ENCODE assay signal across 31 cellular contexts in the genomic region with DNA sequence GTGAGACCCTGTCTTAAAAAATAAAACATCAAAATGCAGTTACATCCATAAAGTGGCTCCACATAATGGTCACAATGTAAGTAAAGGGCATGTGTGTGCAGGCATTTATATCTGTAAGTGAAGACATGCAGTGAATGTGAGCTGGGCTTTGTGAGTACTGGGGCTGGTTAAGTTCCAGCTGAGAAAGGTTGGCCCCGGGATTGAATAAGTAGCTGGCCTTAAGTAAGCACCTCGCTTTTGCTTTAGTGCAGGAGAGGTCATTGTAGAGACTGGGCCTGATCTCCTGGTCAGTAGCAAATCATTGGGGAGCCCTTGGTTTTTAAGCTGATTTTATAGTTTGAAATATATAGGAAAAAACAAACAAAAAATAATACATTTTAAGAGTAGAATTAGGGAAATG. TPM values are rescaled to one million over a fixed set of nuclear protein-coding genes. Genes with fewer than 3 reads are reported as not detected.
A peak's percentile ranks its signal among the peaks of the same experiment; 100 is the strongest.
DNase-seq lines count a peak whose midpoint lies in the region; ATAC-seq, FAIRE-seq and TF ChIP-seq lines count a peak whose summit lies in the region.
"Had no signal": no experiment of that assay in that cellular context is flagged by ENCODE, and none has a peak within 500 bp of the region (broad histone marks: within the 10 kb centered on the region; RNA-seq: fewer than 3 reads in every experiment).

No MANE protein-coding gene starts in this region.

- no peak overlapping the region for H3K4me3 Mint-ChIP-seq in activated T-cell treated with anti-CD3 and anti-CD28 coated beads, Interleukin-2, amount 50 U/mL, for 72 hours
- H3K4me3 Mint-ChIP-seq: activated CD4-positive, alpha-beta T cell treated with anti-CD3 and anti-CD28 coated beads for 36 hours; activated CD8-positive, alpha-beta T cell treated with anti-CD3 and anti-CD28 coated beads, Interleukin-2, amount 10 ng/mL, durations not matched to agents 7 days and 5 days; activated naive CD8-positive, alpha-beta T cell treated with anti-CD3 and anti-CD28 coated beads for 36 hours; stimulated activated naive CD8-positive, alpha-beta T cell treated with anti-CD3 and anti-CD28 coated beads, Interleukin-15, Interleukin-2, amounts not matched to agents 100 ng/mL and 50 ng/mL, for 24 hours had no signal

- H3K4me1 ChIP-seq in A549 (peaks cover 50% of the 10 kb centered on the region), right cardiac atrium (ENCODE audit: control insufficient read depth, insufficient read depth, low read length) (peaks cover 13% of the 10 kb centered on the region), mucosa of descending colon (ENCODE audit: low read depth) (peaks cover 1% of the 10 kb centered on the region)

- no peak for TF ChIP-seq POLR2A in A549 (IDR thresholded peaks at IDR 0.05; ENCODE audit: low read length)
- no peak for TF ChIP-seq POLR2A in NB4 (IDR thresholded peaks at IDR 0.05; ENCODE audit: extremely low read depth, insufficient read length)

- no peaks in the 10 kb centered on the region for H3K9me3 Mint-ChIP-seq in activated T-cell treated with anti-CD3 and anti-CD28 coated beads, Interleukin-2, amount 50 U/mL, for 72 hours
- H3K9me3 Mint-ChIP-seq: activated naive CD8-positive, alpha-beta T cell treated with anti-CD3 and anti-CD28 coated beads for 36 hours; stimulated activated naive CD8-positive, alpha-beta T cell treated with anti-CD3 and anti-CD28 coated beads, Interleukin-15, Interleukin-2, amounts not matched to agents 100 ng/mL and 50 ng/mL, for 24 hours had no signal

- no peaks in the 10 kb centered on the region for H3K27me3 ChIP-seq in right cardiac atrium (ENCODE audit: control insufficient read depth, insufficient read depth)
- H3K27me3 ChIP-seq: BLaER1, tibial artery had no signal

- H3K4me3 ChIP-seq in A549, result no peak overlapping the region
- peak overlapping the region; percentile 9 for H3K4me3 ChIP-seq in NB4 (ENCODE audit: low read depth, low read length)
- no peak overlapping the region for H3K4me3 ChIP-seq in right cardiac atrium (ENCODE audit: low read length)
- no peak overlapping the region for H3K4me3 ChIP-seq in mucosa of descending colon
- H3K4me3 ChIP-seq: BLaER1, HAP-1, skin epidermis, tibial artery had no signal

- WGBS in A549 (ENCODE audit: missing lambda C conversion rate), result 62% methylated on average over 2 of the region's 2 CpGs
- 42% methylated on average over 2 of the region's 2 CpGs for WGBS in right cardiac atrium

- POLR2A ChIA-PET in A549 (lab: Yijun Ruan, JAX), result no interaction called here

- no peak overlapping the region for H3K27ac Mint-ChIP-seq in activated T-cell treated with anti-CD3 and anti-CD28 coated beads, Interleukin-2, amount 50 U/mL, for 72 hours
- H3K27ac Mint-ChIP-seq: activated CD4-positive, alpha-beta T cell treated with anti-CD3 and anti-CD28 coated beads for 36 hours; activated CD8-positive, alpha-beta T cell treated with anti-CD3 and anti-CD28 coated beads, Interleukin-2, amount 10 ng/mL, durations not matched to agents 7 days and 5 days; activated naive CD8-positive, alpha-beta T cell treated with anti-CD3 and anti-CD28 coated beads for 36 hours; stimulated activated naive CD8-positive, alpha-beta T cell treated with anti-CD3 and anti-CD28 coated beads, Interleukin-15, Interleukin-2, amounts not matched to agents 100 ng/mL and 50 ng/mL, for 24 hours had no signal

- TF ChIP-seq RAD21 in A549 (conservative IDR thresholded peaks at IDR 0.05 in 1 of 2, IDR thresholded peaks at IDR 0.05 in 1 of 2), result no peak

- peak overlapping the region; percentile 17; the same call in 1 of the 3 replicates for H3K4me2 ChIP-seq in A549
- H3K4me2 ChIP-seq: BLaER1 had no signal

- no peak overlapping the region for H3K27ac ChIP-seq in A549
- peak overlapping the region; percentile 87 for H3K27ac ChIP-seq in right cardiac atrium (ENCODE audit: low read length)
- H3K27ac ChIP-seq: BLaER1, epithelial cell of prostate, skin epidermis, tibial artery had no signal

- intact Hi-C loops in right cardiac atrium (cut with DNase I) (loop anchor here in 3 of 4 donors (5.0 to 10.0 kb wide), 4 partner anchors 238 to 682 kb away; no protein-coding TSS in a partner anchor), mucosa of descending colon (cut with DNase I, micrococcal nuclease) (no loop called here)

- no peak for DNase-seq in A549 (ENCODE audit: low read depth in 1 of 2, low spot score in 1 of 2)
- peak; percentile 38 for DNase-seq in NB4 (ENCODE audit: low read depth)
- no peak for DNase-seq in right cardiac atrium
- DNase-seq in pons (ENCODE audit: low spot score), result peak; percentile 33
- no peak for DNase-seq in activated CD8-positive, alpha-beta memory T cell treated with anti-CD3 and anti-CD28 coated beads, Interleukin-2, amount 50 U/mL, for 4 hours
- no peak for DNase-seq in mucosa of descending colon
- no peak for DNase-seq in activated T-cell treated with anti-CD3 and anti-CD28 coated beads, Interleukin-2, amount 50 U/mL, for 72 hours
- DNase-seq in NCI-H226, result no peak
- DNase-seq: ACHN; activated CD4-positive, alpha-beta T cell treated with anti-CD3 and anti-CD28 coated beads for 36 hours; activated CD8-positive, alpha-beta T cell treated with anti-CD3 and anti-CD28 coated beads, Interleukin-2, amount 10 ng/mL, durations not matched to agents 7 days and 5 days; activated effector memory CD4-positive, alpha-beta T cell treated with Interleukin-2 at 50 U/mL for 16 hours; activated naive CD8-positive, alpha-beta T cell treated with anti-CD3 and anti-CD28 coated beads for 36 hours; activated T-cell treated with anti-CD3 and anti-CD28 coated beads for 4 hours; cerebellar nuclear complex; COR-L47; DMS53; effector CD8-positive, alpha-beta T cell; KBM-7; mammary epithelial cell; NCI-H1436 treated with DMSO at 0.1 percent for 48 hours; NCI-H2107; NCI-H446; NCI-H82; tibial artery had no signal

- no peaks in the 10 kb centered on the region for H3K27me3 Mint-ChIP-seq in activated T-cell treated with anti-CD3 and anti-CD28 coated beads, Interleukin-2, amount 50 U/mL, for 72 hours (ENCODE audit: low read depth)
- H3K27me3 Mint-ChIP-seq: activated CD4-positive, alpha-beta T cell treated with anti-CD3 and anti-CD28 coated beads for 36 hours; activated naive CD8-positive, alpha-beta T cell treated with anti-CD3 and anti-CD28 coated beads for 36 hours; stimulated activated naive CD8-positive, alpha-beta T cell treated with anti-CD3 and anti-CD28 coated beads, Interleukin-15, Interleukin-2, amounts not matched to agents 100 ng/mL and 50 ng/mL, for 24 hours had no signal

- H3K9me3 ChIP-seq in A549 (no peaks in the 10 kb centered on the region), right cardiac atrium (ENCODE audit: control insufficient read depth, low read length) (no peaks in the 10 kb centered on the region), mucosa of descending colon (no peaks in the 10 kb centered on the region)
- H3K9me3 ChIP-seq: BLaER1, HAP-1, tibial artery had no signal

- no peaks in the 10 kb centered on the region for H3K36me3 Mint-ChIP-seq in activated T-cell treated with anti-CD3 and anti-CD28 coated beads, Interleukin-2, amount 50 U/mL, for 72 hours (ENCODE audit: insufficient read depth in 2 of 2)

- peaks cover 56% of the 10 kb centered on the region for H3K4me1 Mint-ChIP-seq in activated T-cell treated with anti-CD3 and anti-CD28 coated beads, Interleukin-2, amount 50 U/mL, for 72 hours (ENCODE audit: low read depth)

- no peak for FAIRE-seq in A549 (lab: Jason Lieb, UNC)
- FAIRE-seq: keratinocyte had no signal

- TF ChIP-seq CTCF in A549 (IDR thresholded peaks at IDR 0.05), result no peak
- TF ChIP-seq CTCF in NB4 (IDR thresholded peaks at IDR 0.05; ENCODE audit: low read depth, low read length), result no peak
- no peak for TF ChIP-seq CTCF in mucosa of descending colon (IDR thresholded peaks at IDR 0.05)

- no peak for ATAC-seq in A549
- no peak for ATAC-seq in right cardiac atrium
- no peak for ATAC-seq in mucosa of descending colon
- no peak for ATAC-seq in activated T-cell treated with anti-CD3 and anti-CD28 coated beads, Interleukin-2, amount 50 U/mL, for 72 hours (replicated peaks in 1 of 2)
- ATAC-seq: activated CD4-positive, alpha-beta T cell treated with anti-CD3 and anti-CD28 coated beads for 36 hours; activated CD8-positive, alpha-beta T cell treated with anti-CD3 and anti-CD28 coated beads, Interleukin-2, amount 10 ng/mL, durations not matched to agents 7 days and 5 days had no signal

- TF ChIP-seq EP300 in A549 (IDR thresholded peaks at IDR 0.05), result no peak

- CTCF ChIA-PET in A549 (lab: Yijun Ruan, JAX), result no interaction called here

- H3K36me3 ChIP-seq in mucosa of descending colon (ENCODE audit: low read depth), result no peaks in the 10 kb centered on the region
- H3K36me3 ChIP-seq: HAP-1, tibial artery had no signal

TF ChIP-seq in A549, 52 proteins besides CTCF, POLR2A, EP300 and RAD21:
- TF ChIP-seq HEYL (CRISPR knock-in tag; IDR thresholded peaks at IDR 0.05) (no peak), KDM1A (IDR thresholded peaks at IDR 0.05; ENCODE audit: low read depth) (no peak), MAFK (IDR thresholded peaks at IDR 0.05; ENCODE audit: partially characterized antibody) (no peak), RCOR1 (IDR thresholded peaks at IDR 0.05; ENCODE audit: low read depth, low read length) (no peak), HES2 (IDR thresholded peaks at IDR 0.05) (no peak), HOXB13 (CRISPR knock-in tag; IDR thresholded peaks at IDR 0.05; ENCODE audit: low read depth) (no peak), SREBF2 (IDR thresholded peaks at IDR 0.05) (no peak), HOXA7 (CRISPR knock-in tag; IDR thresholded peaks at IDR 0.05) (no peak)

RNA-seq across cellular contexts. Expression of gene QKI, which starts 8.1 kb away (rescaled TPM):
- polyA plus RNA-seq in A549 (2011; rRNA removed) (90.5 and 98.2 TPM in 2 replicates), A549 (2017; fragmentation: RNase III; extraction: RNeasy Plus Mini Kit Qiagen cat#74134 plus additional on column Dnase treatment) (69.5 to 74.5 TPM (median 71.9 TPM) in 3 replicates), right cardiac atrium (100 TPM)
- 61.4 and 77.8 TPM in 2 replicates for polyA plus RNA-seq in A549 (2012; cell fraction: cytosol; rRNA removed)
- polyA plus RNA-seq in A549 (2012; cell fraction: nucleus; rRNA removed), result 50.1 and 51.2 TPM in 2 replicates
- polyA minus RNA-seq in A549 (2011; rRNA and poly(A)+ RNA removed), result 184 and 220 TPM in 2 replicates
- total RNA-seq in right cardiac atrium (100 to 1,000 TPM; 373 to 415 (median 375) TPM), mucosa of descending colon (100 to 1,000 TPM in 1 of 3 donors, 10 to 100 TPM in 2; 11.3 to 129 (median 35.8) TPM)
- total RNA-seq in activated T-cell treated with anti-CD3 and anti-CD28 coated beads, Interleukin-2, amount 50 U/mL, for 72 hours, result 10 to 100 TPM; 62.0 to 64.2 TPM

Comparison
In these comparisons a context has a peak if more than half of its experiments do, and no peak if none do; other contexts are left out.
1. DNase-seq: peak in NB4 (single experiment) and pons (single experiment); none in A549 (0 of 2), right cardiac atrium (0 of 3), activated CD8-positive, alpha-beta memory T cell treated with anti-CD3 and anti-CD28 coated beads, Interleukin-2, amount 50 U/mL, for 4 hours (single experiment), mucosa of descending colon (0 of 3), activated T-cell treated with anti-CD3 and anti-CD28 coated beads, Interleukin-2, amount 50 U/mL, for 72 hours (0 of 2) and NCI-H226 (single experiment).
2. intact Hi-C loops: an anchor here in right cardiac atrium (5.0 to 10.0 kb wide); none called in mucosa of descending colon.